In the genomic region with DNA sequence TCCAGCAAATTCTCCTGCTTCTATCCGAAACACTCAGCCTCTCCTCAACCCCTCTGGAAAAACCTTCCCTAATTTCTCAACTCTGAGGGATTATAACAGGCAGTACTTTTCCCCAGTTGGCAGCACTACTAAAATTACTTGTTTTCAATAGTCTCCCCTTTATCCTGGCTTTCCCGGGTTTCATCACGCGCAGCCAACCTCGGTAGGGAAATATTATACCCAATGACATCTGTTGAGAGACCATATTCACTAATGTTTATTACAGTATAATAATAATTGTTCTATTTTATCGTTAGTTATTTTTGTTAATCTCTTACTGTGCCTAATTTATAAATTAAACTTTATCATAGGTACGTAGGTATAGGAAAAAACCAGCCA, we compare ENCODE assay signal across 8 cellular contexts. TPM values are rescaled to one million over a fixed set of nuclear protein-coding genes. Genes with fewer than 3 reads are reported as not detected.
DNase-seq lines count a peak whose midpoint lies in the region; ATAC-seq, FAIRE-seq and TF ChIP-seq lines count a peak whose summit lies in the region.

No MANE protein-coding gene starts in this region.

- peaks cover 6 to 23% of the 10 kb centered on the region in 2 donors for H3K4me1 ChIP-seq in left lung
- peaks cover 0 to 21% (median 8%) of the 10 kb centered on the region in 4 donors for H3K4me1 ChIP-seq in tibial nerve

- H3K27me3 ChIP-seq in left lung (no peaks in the 10 kb centered on the region), tibial nerve (no peaks in the 10 kb centered on the region)

- ATAC-seq in left lung = peak; percentile 43
- ATAC-seq in GM18517 (IDR thresholded peaks at IDR 0.05; ENCODE audit: unreplicated experiment) = no peak

- 9 to 12% methylated on average over 7 of the region's 7 CpGs for WGBS in tibial nerve, 2 donors

- FAIRE-seq in RCC 7860 (lab: Jason Lieb, UNC) = no peak

- H3K9me3 ChIP-seq in left lung (no peaks in the 10 kb centered on the region), tibial nerve (no peaks in the 10 kb centered on the region)

- in situ Hi-C loops in astrocyte of the spinal cord (cut with HindIII; ENCODE audit: low sequenced_read_pairs) = no loop called here

- CTCF ChIA-PET in AG04449 (lab: Yijun Ruan, JAX) = interaction anchor here (0.8 to 1.9 kb wide), 5 partner anchors 25 to 336 kb away, joined by 3 to 10 read pairs (median 3); no protein-coding TSS in a partner anchor

- no peak for TF ChIP-seq CTCF in AG04449 (IDR thresholded peaks at IDR 0.05; ENCODE audit: insufficient read depth, low read length, missing control alignments)
- TF ChIP-seq CTCF in HFF-Myc (IDR thresholded peaks at IDR 0.05; ENCODE audit: low read depth, low read length, missing control alignments) = no peak
- TF ChIP-seq CTCF in astrocyte of the spinal cord (IDR thresholded peaks at IDR 0.05; ENCODE audit: low read depth, low read length) = no peak
- TF ChIP-seq CTCF in left lung (IDR thresholded peaks at IDR 0.05) = no peak
- no peak for TF ChIP-seq CTCF in tibial nerve (IDR thresholded peaks at IDR 0.05)

- intact Hi-C loops in left lung (cut with DNase I) = no loop called here

- no peak for TF ChIP-seq POLR2A in tibial nerve (IDR thresholded peaks at IDR 0.05)

- TF ChIP-seq EP300 in tibial nerve (IDR thresholded peaks at IDR 0.05) = no peak

- DNase-seq in AG04449 (ENCODE audit: low read depth, low spot score) (no peak), HFF-Myc (ENCODE audit: extremely low read depth, low read depth) (no peak), astrocyte of the spinal cord (ENCODE audit: low read depth, low spot score) (no peak), left lung (no peak), tibial nerve (ENCODE audit: low spot score in 2 of 2) (no peak), GM19240 (ENCODE audit: insufficient read length, low spot score) (no peak), RCC 7860 (ENCODE audit: low spot score) (no peak)

- H3K36me3 ChIP-seq in left lung (peaks cover 0 to 23% of the 10 kb centered on the region in 2 donors), tibial nerve (peaks cover 0 to 25% (median 0%) of the 10 kb centered on the region in 3 donors)

- H3K4me3 ChIP-seq in AG04449 (ENCODE audit: low read depth, low read length) (peak overlapping the region; percentile 81), HFF-Myc (replicated peaks; ENCODE audit: low read depth, low read length) (peak overlapping the region; percentile 68), astrocyte of the spinal cord (ENCODE audit: low read depth, low read length) (peak overlapping the region; percentile 98), left lung (peak overlapping the region; percentile 80 to 100), tibial nerve (peak overlapping the region; percentile 62 to 100 (median 88))

- H3K27ac ChIP-seq in left lung (peak overlapping the region; percentile 88 to 93), tibial nerve (peak overlapping the region; percentile 28 to 90 (median 86))

- POLR2A ChIA-PET in AG04449 (lab: Yijun Ruan, JAX) = interaction anchor here (0.5 kb wide), 1 partner anchor 10 kb away, joined by 3 read pairs; no protein-coding TSS in a partner anchor

RNA-seq across cellular contexts. Expression of gene POLD3, which starts 0.3 kb away (rescaled TPM):
- 10 to 100 TPM; 15.0 to 22.7 TPM for total RNA-seq in left lung
- total RNA-seq in tibial nerve = 10 to 100 TPM in 3 of 4 donors, 1 to 10 TPM in 1; 9.0 to 21.9 (median 12.8) TPM
